20 cellular contexts compared by ENCODE assay signal in genomic region chr7:151116603-151117002, GRCh38. TPM values are rescaled to one million over a fixed set of nuclear protein-coding genes. Genes with fewer than 3 reads are reported as not detected.
A peak's percentile ranks its signal among the peaks of the same experiment; 100 is the strongest.
DNase-seq lines count a peak whose midpoint lies in the region; ATAC-seq and TF ChIP-seq lines count a peak whose summit lies in the region.
"Had no signal": no experiment of that assay in that cellular context is flagged by ENCODE, and none has a peak within 500 bp of the region (broad histone marks: within the 10 kb centered on the region; RNA-seq: fewer than 3 reads in every experiment).

No MANE protein-coding gene starts in this region.

- no CpG with 5 or more reads among the region's 15 CpGs for WGBS in trophoblast cell (ENCODE audit: extremely low coverage, insufficient coverage, insufficient read length)

- no peak for ATAC-seq in CD8-positive, alpha-beta T cell
- ATAC-seq in foreskin keratinocyte (peak; percentile 0), GM19397 (IDR thresholded peaks at IDR 0.05; ENCODE audit: unreplicated experiment) (no peak)
- ATAC-seq: activated T-cell treated with anti-CD3 and anti-CD28 coated beads, Interleukin-2, amount 50 U/mL, for 72 hours had no signal

- no peak overlapping the region for H4K91ac ChIP-seq in trophoblast cell (ENCODE audit: low read depth, low read length)

- TF ChIP-seq CTCF in CD8-positive, alpha-beta T cell (IDR thresholded peaks at IDR 0.05), result no peak
- TF ChIP-seq CTCF in VCaP (conservative IDR thresholded peaks at IDR 0.05) (no peak), foreskin keratinocyte (conservative IDR thresholded peaks at IDR 0.05) (no peak), OCI-LY7 (conservative IDR thresholded peaks at IDR 0.05; ENCODE audit: low read length) (no peak)

- no peak overlapping the region for H3K9ac ChIP-seq in trophoblast cell (ENCODE audit: low read length)

- H4K12ac ChIP-seq in trophoblast cell (ENCODE audit: low read depth, low read length), result no peak overlapping the region

- H3K27me3 Mint-ChIP-seq in CD8-positive, alpha-beta T cell (ENCODE audit: low read depth), result peaks cover 9% of the 10 kb centered on the region

- intact Hi-C loops in CD8-positive, alpha-beta T cell (cut with DNase I, micrococcal nuclease), result no loop called here
- intact Hi-C loops in OCI-LY7 (cut with micrococcal nuclease; ENCODE audit: unreplicated experiment), result loop anchor here (10.0 kb wide), 1 partner anchor 222 kb away; no protein-coding TSS in a partner anchor

- H2BK12ac ChIP-seq in trophoblast cell (ENCODE audit: low read length), result no peak overlapping the region

- H3K4me3 Mint-ChIP-seq in CD8-positive, alpha-beta T cell, result no peak overlapping the region

- BruUV-seq in OCI-LY7 (replicated peaks; lab: Mats Ljungman, UMichigan), result no TSS peak

- no peak overlapping the region for H2AFZ ChIP-seq in trophoblast cell (ENCODE audit: insufficient read depth, low read length, poor library complexity)
- no peak overlapping the region for H2AFZ ChIP-seq in OCI-LY7 (ENCODE audit: low read length)

- peak overlapping the region; percentile 0 for H3K14ac ChIP-seq in trophoblast cell (ENCODE audit: low read length)

- H3K4me1 Mint-ChIP-seq in CD8-positive, alpha-beta T cell (ENCODE audit: low read depth), result peaks cover 14% of the 10 kb centered on the region

- POLR2A ChIA-PET in CD8-positive, alpha-beta T cell (lab: Charles Lee), result no interaction called here
- POLR2A ChIA-PET in OCI-LY7 (lab: Charles Lee), result no interaction called here

- CTCF ChIA-PET in CD8-positive, alpha-beta T cell (lab: Charles Lee), result interaction anchor here (1.1 to 1.2 kb wide), 2 partner anchors 132 to 218 kb away, joined by 3 to 4 read pairs; no protein-coding TSS in a partner anchor
- CTCF ChIA-PET in OCI-LY7 (lab: Charles Lee; ENCODE audit: unreplicated experiment), result no interaction called here

- H3K9me2 ChIP-seq in OCI-LY7 (ENCODE audit: insufficient read depth, low read length), result no peaks in the 10 kb centered on the region

- H3K4ac ChIP-seq in trophoblast cell (ENCODE audit: low read depth, low read length), result peak overlapping the region; percentile 17

- H3K4me1 ChIP-seq in CD8-positive, alpha-beta T cell (ENCODE audit: insufficient read depth, low read length), result peaks cover 4% of the 10 kb centered on the region
- H3K4me1 ChIP-seq in foreskin keratinocyte (peaks cover 9% of the 10 kb centered on the region), trophoblast cell (ENCODE audit: control insufficient read depth in 1 of 2, insufficient read depth in 2 of 2, low read length in 2 of 2) (peaks cover 23 to 31% of the 10 kb centered on the region in 2 experiments), OCI-LY7 (ENCODE audit: insufficient read depth, low read length, poor library complexity, severe bottlenecking) (no peaks in the 10 kb centered on the region)

- H3K79me1 ChIP-seq in trophoblast cell (ENCODE audit: low read length), result peaks cover 23% of the 10 kb centered on the region

- H3K4me3 ChIP-seq in CD8-positive, alpha-beta T cell (ENCODE audit: low read depth, low read length), result no peak overlapping the region
- no peak overlapping the region for H3K4me3 ChIP-seq in trophoblast cell (ENCODE audit: low read depth, low read length)
- no peak overlapping the region for H3K4me3 ChIP-seq in OCI-LY7 (ENCODE audit: low read depth, low read length, poor library complexity, severe bottlenecking)

- no peak overlapping the region for H3K27ac ChIP-seq in CD8-positive, alpha-beta T cell (ENCODE audit: low read depth, low read length)
- H3K27ac ChIP-seq in VCaP (peak overlapping the region; percentile 97), foreskin keratinocyte (no peak overlapping the region), trophoblast cell (ENCODE audit: low read depth, low read length) (no peak overlapping the region), OCI-LY7 (ENCODE audit: low read depth, low read length, poor library complexity, severe bottlenecking) (no peak overlapping the region)

- H3K9me3 Mint-ChIP-seq in CD8-positive, alpha-beta T cell, result no peaks in the 10 kb centered on the region
- H3K9me3 Mint-ChIP-seq: activated T-cell treated with anti-CD3 and anti-CD28 coated beads, Interleukin-2, amount 50 U/mL, for 72 hours; naive B cell had no signal

- H3K23ac ChIP-seq in trophoblast cell (ENCODE audit: low read length), result no peak overlapping the region

- H4K20me1 ChIP-seq in OCI-LY7 (ENCODE audit: insufficient read depth, low read length), result no peaks in the 10 kb centered on the region

- peaks cover 23% of the 10 kb centered on the region for H3K79me2 ChIP-seq in trophoblast cell (ENCODE audit: control insufficient read depth, insufficient read depth, low read length, poor library complexity)
- no peaks in the 10 kb centered on the region for H3K79me2 ChIP-seq in OCI-LY7 (ENCODE audit: insufficient read depth, low read depth, low read length)

- H3K36me3 Mint-ChIP-seq in CD8-positive, alpha-beta T cell, result peaks cover 27% of the 10 kb centered on the region
- H3K36me3 Mint-ChIP-seq: naive B cell had no signal

- H2BK120ac ChIP-seq in trophoblast cell (ENCODE audit: insufficient read depth, low read length, poor library complexity), result no peak overlapping the region

- peak overlapping the region; percentile 76 for H3K27ac Mint-ChIP-seq in CD8-positive, alpha-beta T cell
- H3K27ac Mint-ChIP-seq: activated T-cell treated with anti-CD3 and anti-CD28 coated beads, Interleukin-2, amount 50 U/mL, for 72 hours had no signal

- no peak overlapping the region for H4K8ac ChIP-seq in trophoblast cell (ENCODE audit: low read depth, low read length)

- H3K9me3 ChIP-seq in CD8-positive, alpha-beta T cell (ENCODE audit: low read length), result no peaks in the 10 kb centered on the region
- H3K9me3 ChIP-seq in trophoblast cell (ENCODE audit: insufficient read depth, low read depth, low read length), result no peaks in the 10 kb centered on the region
- no peaks in the 10 kb centered on the region for H3K9me3 ChIP-seq in OCI-LY7 (ENCODE audit: low read length)

- peak in 1 of 7 experiments; percentile 3 for DNase-seq in CD8-positive, alpha-beta T cell
- DNase-seq in foreskin keratinocyte (no peak), trophoblast cell (no peak), MV-4-11 (lab: John Stamatoyannopoulos, UW) (no peak), OCI-LY7 (ENCODE audit: low spot score) (no peak), NCI-H1694 treated with DMSO at 0.1 percent for 48 hours (lab: John Stamatoyannopoulos, UW) (no peak)
- DNase-seq: activated T-cell treated with anti-CD3 and anti-CD28 coated beads, Interleukin-2, amount 50 U/mL, for 72 hours; cerebellar nuclear complex; foreskin fibroblast; GF-D8; naive B cell; NCI-H2029; NCI-H524 treated with DMSO at 0.1 percent for 48 hours had no signal

- H3K4me2 ChIP-seq in trophoblast cell (ENCODE audit: low read length), result peak overlapping the region; percentile 84
- H3K4me2 ChIP-seq in OCI-LY7 (ENCODE audit: low read length), result no peak overlapping the region

- no peaks in the 10 kb centered on the region for H3K36me3 ChIP-seq in CD8-positive, alpha-beta T cell (ENCODE audit: insufficient read depth, low read length)
- H3K36me3 ChIP-seq in trophoblast cell (ENCODE audit: control insufficient read depth in 1 of 2, insufficient read depth in 2 of 2, low read length in 2 of 2), result peaks cover 51 to 52% of the 10 kb centered on the region in 2 experiments
- H3K36me3 ChIP-seq in OCI-LY7 (ENCODE audit: insufficient read depth, low read length), result no peaks in the 10 kb centered on the region

- no peak overlapping the region for H2BK5ac ChIP-seq in trophoblast cell (ENCODE audit: low read depth, low read length, poor library complexity)

- H2AK5ac ChIP-seq in trophoblast cell (ENCODE audit: low read length), result no peak overlapping the region

- peak overlapping the region; percentile 26 for H3K18ac ChIP-seq in trophoblast cell (ENCODE audit: low read length)

- H3K27me3 ChIP-seq in CD8-positive, alpha-beta T cell (ENCODE audit: insufficient read depth, low read length), result peaks cover 8% of the 10 kb centered on the region
- H3K27me3 ChIP-seq in foreskin keratinocyte (no peaks in the 10 kb centered on the region), trophoblast cell (ENCODE audit: insufficient read depth, low read length) (no peaks in the 10 kb centered on the region)

RNA-seq across cellular contexts. Expression of gene AGAP3, which starts 30.3 kb away (rescaled TPM):
- 10 to 100 TPM; 35.0 to 36.6 TPM for total RNA-seq in CD8-positive, alpha-beta T cell
- total RNA-seq in foreskin keratinocyte (105 and 106 TPM in 2 replicates), OCI-LY7 (2022) (23.1 and 30.9 TPM in 2 replicates)
- 116 and 124 TPM in 2 replicates for polyA plus RNA-seq in foreskin keratinocyte
- 91.1 and 102 TPM in 2 replicates for polyA plus RNA-seq in trophoblast cell (2013)
- total RNA-seq in OCI-LY7 (2014; rRNA removed; shearing (Covaris generic)), result 4.4 and 4.8 TPM in 2 replicates

RNA-seq across cellular contexts. Expression of gene TMUB1, which starts 33.3 kb away (rescaled TPM):
- total RNA-seq in CD8-positive, alpha-beta T cell, result 10 to 100 TPM; 42.3 to 44.6 TPM
- total RNA-seq in foreskin keratinocyte (38.8 and 39.7 TPM in 2 replicates), OCI-LY7 (2022) (53.2 and 59.6 TPM in 2 replicates)
- 74.3 and 83.3 TPM in 2 replicates for polyA plus RNA-seq in foreskin keratinocyte
- 82.7 and 85.1 TPM in 2 replicates for polyA plus RNA-seq in trophoblast cell (2013)
- 38.6 and 56.0 TPM in 2 replicates for total RNA-seq in OCI-LY7 (2014; rRNA removed; shearing (Covaris generic))

RNA-seq across cellular contexts. Expression of gene FASTK, which starts 36.0 kb away (rescaled TPM):
- 10 to 100 TPM; 56.3 to 62.9 TPM for total RNA-seq in CD8-positive, alpha-beta T cell
- total RNA-seq in foreskin keratinocyte (49.4 and 55.2 TPM in 2 replicates), OCI-LY7 (2022) (87.7 and 90.5 TPM in 2 replicates)
- polyA plus RNA-seq in foreskin keratinocyte, result 64.6 and 71.5 TPM in 2 replicates
- 59.7 and 61.2 TPM in 2 replicates for polyA plus RNA-seq in trophoblast cell (2013)
- 114 and 118 TPM in 2 replicates for total RNA-seq in OCI-LY7 (2014; rRNA removed; shearing (Covaris generic))

RNA-seq across cellular contexts. Expression of gene GBX1, which starts 50.9 kb away (rescaled TPM):
- not detected for total RNA-seq in CD8-positive, alpha-beta T cell
- total RNA-seq in foreskin keratinocyte (not detected in 2 replicates), OCI-LY7 (2022) (not detected in 2 replicates)
- not detected in 2 replicates for polyA plus RNA-seq in foreskin keratinocyte
- not detected in 2 replicates for polyA plus RNA-seq in trophoblast cell (2013)
- total RNA-seq in OCI-LY7 (2014; rRNA removed; shearing (Covaris generic)), result not detected in 2 replicates
- total RNA-seq: activated T-cell treated with anti-CD3 and anti-CD28 coated beads, Interleukin-2, amount 50 U/mL, for 72 hours; H4; left lobe of liver; M059J; renal cortical epithelial cell had no signal
- polyA plus RNA-seq: adipose tissue had no signal

RNA-seq across cellular contexts. Expression of gene SLC4A2, which starts 57.2 kb away (rescaled TPM):
- 10 to 100 TPM; 25.5 to 29.1 TPM for total RNA-seq in CD8-positive, alpha-beta T cell
- 70.8 and 83.6 TPM in 2 replicates for total RNA-seq in foreskin keratinocyte
- polyA plus RNA-seq in foreskin keratinocyte, result 81.1 and 86.5 TPM in 2 replicates
- 225 and 252 TPM in 2 replicates for polyA plus RNA-seq in trophoblast cell (2013)
- 64.2 and 112 TPM in 2 replicates for total RNA-seq in OCI-LY7 (2014; rRNA removed; shearing (Covaris generic))
- 81.4 and 86.0 TPM in 2 replicates for total RNA-seq in OCI-LY7 (2022)
